ENCODE assay signal across 1 cellular context in genomic region chr12:3097836-3098235, GRCh38.
TF ChIP-seq lines count a peak whose summit lies in the region.

No MANE protein-coding gene starts in this region.

TF ChIP-seq in HepG2, 621 proteins besides CTCF, POLR2A, EP300 and RAD21 (continued from another document and continues in another):
- TF ChIP-seq ZNF597 (CRISPR knock-in tag; IDR thresholded peaks at IDR 0.05) (no peak), ZNF558 (CRISPR knock-in tag; IDR thresholded peaks at IDR 0.05; ENCODE audit: borderline replicate concordance) (no peak), RBAK (CRISPR knock-in tag; IDR thresholded peaks at IDR 0.05) (no peak), ZMAT3 (CRISPR knock-in tag; conservative IDR thresholded peaks at IDR 0.05) (peak; percentile 92), HINFP (CRISPR knock-in tag; IDR thresholded peaks at IDR 0.05; ENCODE audit: low read depth) (0 out of 2 replicates have a peak, but pooled peaks have one; percentile 56), ZNF841 (CRISPR knock-in tag; IDR thresholded peaks at IDR 0.05; ENCODE audit: borderline replicate concordance) (no peak), HMGXB4 (CRISPR knock-in tag; IDR thresholded peaks at IDR 0.05; ENCODE audit: borderline replicate concordance in 1 of 2, low read depth in 1 of 2) (peak; percentile 50 to 54; a peak in 2 of 4 replicates), ZFX (CRISPR knock-in tag; IDR thresholded peaks at IDR 0.05; ENCODE audit: low read depth) (peak; percentile 70; the same call in 1 of the 2 replicates), TMF1 (CRISPR knock-in tag; IDR thresholded peaks at IDR 0.05; ENCODE audit: low read depth) (no peak), ZNF816 (CRISPR knock-in tag; IDR thresholded peaks at IDR 0.05; ENCODE audit: borderline replicate concordance) (peak; percentile 82; the same call in 1 of the 2 replicates), CREB1 (IDR thresholded peaks at IDR 0.05) (peak; percentile 45; the same call in 1 of the 2 replicates), CREB1 (CRISPR knock-in tag; IDR thresholded peaks at IDR 0.05) (no peak), NR2F6 (IDR thresholded peaks at IDR 0.05) (0 out of 2 replicates have a peak, but pooled peaks have one; percentile 34), NR2F6 (CRISPR knock-in tag; IDR thresholded peaks at IDR 0.05) (peak; percentile 73), MXD1 (CRISPR knock-in tag; IDR thresholded peaks at IDR 0.05) (0 out of 2 replicates have a peak, but pooled peaks have one; percentile 41), ELF3 (CRISPR knock-in tag; IDR thresholded peaks at IDR 0.05) (0 out of 2 replicates have a peak, but pooled peaks have one; percentile 7), TRIM22 (IDR thresholded peaks at IDR 0.05) (no peak), FOXK2 (IDR thresholded peaks at IDR 0.05) (no peak), GATA4 (IDR thresholded peaks at IDR 0.05; ENCODE audit: borderline replicate concordance, low read depth) (peak; percentile 27; the same call in 1 of the 2 replicates), KLF13 (CRISPR knock-in tag; IDR thresholded peaks at IDR 0.05) (no peak), ZNF501 (CRISPR knock-in tag; IDR thresholded peaks at IDR 0.05) (peak; percentile 88), ZNF547 (CRISPR knock-in tag; IDR thresholded peaks at IDR 0.05) (no peak), ZNF761 (CRISPR knock-in tag; conservative IDR thresholded peaks at IDR 0.05) (peak; percentile 72; the same call in 1 of the 2 replicates), ZBTB10 (CRISPR knock-in tag; IDR thresholded peaks at IDR 0.05; ENCODE audit: borderline replicate concordance) (no peak), ZSCAN30 (CRISPR knock-in tag; IDR thresholded peaks at IDR 0.05) (no peak), TFDP1 (CRISPR knock-in tag; IDR thresholded peaks at IDR 0.05; ENCODE audit: borderline replicate concordance) (no peak), ZSCAN25 (CRISPR knock-in tag; IDR thresholded peaks at IDR 0.05) (no peak), ARHGAP35 (CRISPR knock-in tag; IDR thresholded peaks at IDR 0.05; ENCODE audit: borderline replicate concordance) (0 out of 2 replicates have a peak, but pooled peaks have one; percentile 44), PHF20 (CRISPR knock-in tag; IDR thresholded peaks at IDR 0.05) (peak; percentile 67; the same call in 1 of the 2 replicates), ZNF124 (CRISPR knock-in tag; IDR thresholded peaks at IDR 0.05) (no peak), ZFP37 (CRISPR knock-in tag; IDR thresholded peaks at IDR 0.05; ENCODE audit: borderline replicate concordance) (no peak), SP1 (IDR thresholded peaks at IDR 0.05) (no peak), SP1 (CRISPR knock-in tag; IDR thresholded peaks at IDR 0.05) (peak; percentile 19; the same call in 1 of the 2 replicates), ZZZ3 (CRISPR knock-in tag; IDR thresholded peaks at IDR 0.05; ENCODE audit: borderline replicate concordance) (peak; percentile 82; the same call in 1 of the 2 replicates), ATF6 (CRISPR knock-in tag; conservative IDR thresholded peaks at IDR 0.05) (0 out of 2 replicates have a peak, but pooled peaks have one; percentile 57), TCF12 (IDR thresholded peaks at IDR 0.05) (no peak), TCF12 (CRISPR knock-in tag; IDR thresholded peaks at IDR 0.05) (0 out of 2 replicates have a peak, but pooled peaks have one; percentile 31), ZNF263 (CRISPR knock-in tag; IDR thresholded peaks at IDR 0.05) (no peak), ZNF687 (CRISPR knock-in tag; IDR thresholded peaks at IDR 0.05) (peak; percentile 99), FOXO1 (CRISPR knock-in tag; IDR thresholded peaks at IDR 0.05) (peak; percentile 46; the same call in 1 of the 2 replicates), CREBL2 (CRISPR knock-in tag; IDR thresholded peaks at IDR 0.05; ENCODE audit: borderline replicate concordance) (no peak), ZNF691 (CRISPR knock-in tag; IDR thresholded peaks at IDR 0.05; ENCODE audit: borderline replicate concordance, low read depth) (peak; percentile 76; the same call in 1 of the 2 replicates), ARNT (IDR thresholded peaks at IDR 0.05) (no peak), ZNF879 (CRISPR knock-in tag; IDR thresholded peaks at IDR 0.05) (0 out of 2 replicates have a peak, but pooled peaks have one; percentile 72), THAP8 (CRISPR knock-in tag; IDR thresholded peaks at IDR 0.05; ENCODE audit: borderline replicate concordance) (no peak), GFI1 (CRISPR knock-in tag; IDR thresholded peaks at IDR 0.05; ENCODE audit: borderline replicate concordance) (peak; percentile 60; the same call in 1 of the 2 replicates), TBX2 (CRISPR knock-in tag; IDR thresholded peaks at IDR 0.05; ENCODE audit: borderline replicate concordance) (peak; percentile 83)
